ENCODE assay signal across 14 cellular contexts in the genomic region with DNA sequence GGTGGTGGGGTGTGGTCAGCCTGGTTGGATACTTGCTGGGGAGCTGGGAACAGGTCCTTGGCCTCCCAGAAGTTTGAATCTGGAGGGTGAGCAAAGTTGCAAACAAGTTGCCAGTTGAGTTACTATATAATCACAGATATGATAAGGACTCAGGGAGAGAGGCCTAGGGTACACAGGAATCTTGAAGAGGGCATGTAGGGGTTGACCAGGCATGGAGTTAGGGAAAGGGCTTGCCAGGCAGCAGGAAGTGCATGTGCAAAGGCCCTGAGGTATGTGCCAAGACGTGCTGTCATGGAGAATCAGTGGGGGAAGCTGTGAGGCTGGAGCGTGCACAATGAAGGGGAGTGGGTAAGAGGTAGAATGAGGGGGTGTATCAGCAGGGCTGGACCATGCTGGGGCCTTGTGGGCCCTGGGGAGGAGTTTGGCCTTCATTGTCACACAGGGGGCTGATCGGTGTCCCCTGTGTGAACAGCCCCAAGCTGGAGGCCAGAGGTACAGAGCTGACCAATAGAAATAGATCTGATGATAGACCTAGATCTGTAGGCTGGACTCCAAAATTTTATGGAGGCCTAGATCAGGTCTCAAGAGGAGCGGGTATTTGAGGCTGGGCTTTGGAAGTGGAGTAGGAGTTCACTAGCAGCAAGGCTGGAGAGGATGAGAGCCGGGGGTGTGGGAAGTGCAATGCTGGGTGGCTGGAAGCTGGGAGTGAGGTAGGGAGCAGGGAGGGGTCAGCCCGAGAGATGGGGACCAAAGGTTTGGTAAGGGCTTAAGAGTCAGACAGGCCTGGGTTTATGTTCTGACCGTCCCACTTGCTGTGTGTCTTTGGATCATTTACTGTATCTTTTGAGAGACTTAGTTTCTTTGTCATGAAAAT. TPM values are rescaled to one million over a fixed set of nuclear protein-coding genes. Genes with fewer than 3 reads are reported as not detected.
DNase-seq lines count a peak whose midpoint lies in the region; ATAC-seq, FAIRE-seq and TF ChIP-seq lines count a peak whose summit lies in the region.
"Had no signal": no experiment of that assay in that cellular context is flagged by ENCODE, and none has a peak within 500 bp of the region (broad histone marks: within the 10 kb centered on the region; RNA-seq: fewer than 3 reads in every experiment).

No MANE protein-coding gene starts in this region.

- WGBS in small intestine, 3 donors: 71 to 86% (median 84%) methylated on average over 7 of the region's 7 CpGs

- H3K9me3 ChIP-seq in CD4-positive, alpha-beta T cell (ENCODE audit: control insufficient read depth, low read length): no peaks in the 10 kb centered on the region
- H3K9me3 ChIP-seq in Karpas-422 (ENCODE audit: low read length): no peaks in the 10 kb centered on the region
- H3K9me3 ChIP-seq in small intestine (ENCODE audit: control insufficient read depth, low read depth): no peaks in the 10 kb centered on the region

- no peak for ATAC-seq in CD4-positive, alpha-beta T cell (ENCODE audit: poor library complexity)
- no peak for ATAC-seq in GM18873 (IDR thresholded peaks at IDR 0.05; ENCODE audit: low FRiP score, unreplicated experiment)
- no peak for ATAC-seq in HG03039 (IDR thresholded peaks at IDR 0.05; ENCODE audit: unreplicated experiment)

- H3K36me3 ChIP-seq in Karpas-422 (ENCODE audit: insufficient read depth, low read length): 0 out of 2 replicates have a peak, but pooled peaks cover 10% of the 10 kb centered on the region
- H3K36me3 ChIP-seq in small intestine (ENCODE audit: control insufficient read depth in 2 of 2, insufficient read depth in 2 of 2, low read length in 2 of 2): no peaks in the 10 kb centered on the region

- H3K27me3 ChIP-seq in CD4-positive, alpha-beta T cell (ENCODE audit: control insufficient read depth, insufficient read depth, low read length): no peaks in the 10 kb centered on the region
- no peaks in the 10 kb centered on the region for H3K27me3 ChIP-seq in Karpas-422 (ENCODE audit: low read length)
- H3K27me3 ChIP-seq in small intestine (ENCODE audit: control insufficient read depth in 2 of 2, insufficient read depth in 2 of 2, low read length in 2 of 2): no peaks in the 10 kb centered on the region

- H3K4me1 ChIP-seq in Karpas-422 (ENCODE audit: low read length): peaks cover 70% of the 10 kb centered on the region
- peaks cover 3 to 5% of the 10 kb centered on the region in 2 donors for H3K4me1 ChIP-seq in small intestine (ENCODE audit: control insufficient read depth in 2 of 2, insufficient read depth in 1 of 2, low read depth in 1 of 2, low read length in 1 of 2)

- no peak overlapping the region for H3K27ac ChIP-seq in CD4-positive, alpha-beta T cell (ENCODE audit: low read depth, low read length)
- peak overlapping the region; percentile 87 for H3K27ac ChIP-seq in Karpas-422 (ENCODE audit: low read length)
- peak overlapping the region; percentile 64 to 70 for H3K27ac ChIP-seq in small intestine (ENCODE audit: low read depth in 1 of 2, low read length in 1 of 2)

- H3K9me3 Mint-ChIP-seq in CD4-positive, alpha-beta T cell: no peaks in the 10 kb centered on the region
- H3K9me3 Mint-ChIP-seq in endothelial cell (ENCODE audit: unreplicated experiment): no peaks in the 10 kb centered on the region
- H3K9me3 Mint-ChIP-seq: CD4-positive, CD25-positive, alpha-beta regulatory T cell had no signal

- intact Hi-C loops in CD4-positive, alpha-beta T cell (cut with DNase I, micrococcal nuclease): loop anchor here in 1 of 2 experiments (5.0 kb wide), 1 partner anchor 57 kb away; no protein-coding TSS in a partner anchor

- in situ Hi-C loops in ACHN (cut with HindIII; ENCODE audit: low pct_ligation_motif_present, low pct_unique_long_range_greater_than_20kb, low sequenced_read_pairs): no loop called here

- peaks cover 72% of the 10 kb centered on the region for H3K79me2 ChIP-seq in Karpas-422 (ENCODE audit: low read length)

- no peak overlapping the region for H3K9ac ChIP-seq in Karpas-422 (ENCODE audit: low read length)

- no peak overlapping the region for H2AFZ ChIP-seq in Karpas-422 (ENCODE audit: low read length)

- FAIRE-seq in small intestine (lab: Jason Lieb, UNC): no peak
- FAIRE-seq: TTC549 had no signal

- H3K27me3 Mint-ChIP-seq in CD4-positive, alpha-beta T cell: no peaks in the 10 kb centered on the region
- peaks cover 8% of the 10 kb centered on the region for H3K27me3 Mint-ChIP-seq in endothelial cell (ENCODE audit: unreplicated experiment)

- H3K27ac Mint-ChIP-seq in CD4-positive, alpha-beta T cell: no peak overlapping the region
- H3K27ac Mint-ChIP-seq in endothelial cell (ENCODE audit: unreplicated experiment): peak overlapping the region; percentile 79

- TF ChIP-seq CTCF in CD4-positive, alpha-beta T cell (IDR thresholded peaks at IDR 0.05): no peak
- TF ChIP-seq CTCF in endothelial cell (IDR thresholded peaks at IDR 0.05; ENCODE audit: unreplicated experiment): no peak

- no peak for DNase-seq in CD4-positive, alpha-beta T cell
- DNase-seq in Karpas-422 (no peak), endothelial cell (ENCODE audit: low spot score) (no peak), small intestine (peak; percentile 59), HK-2 (ENCODE audit: unreplicated experiment) (no peak), ACHN (no peak)
- DNase-seq: amniotic stem cell; CD4-positive, CD25-positive, alpha-beta regulatory T cell; effector memory CD4-positive, alpha-beta T cell; NCI-H1048; NCI-H446 treated with DMSO at 0.1 percent for 48 hours had no signal

- H3K4me1 Mint-ChIP-seq in CD4-positive, alpha-beta T cell (ENCODE audit: low read depth): peaks cover 21% of the 10 kb centered on the region
- peaks cover 52% of the 10 kb centered on the region for H3K4me1 Mint-ChIP-seq in endothelial cell (ENCODE audit: unreplicated experiment)

- H3K4me3 ChIP-seq in Karpas-422 (ENCODE audit: low read length) (no peak overlapping the region), small intestine (ENCODE audit: low read depth in 1 of 2, low read length in 2 of 2) (no peak overlapping the region)

- peak overlapping the region; percentile 57 for H3K4me3 Mint-ChIP-seq in CD4-positive, alpha-beta T cell
- H3K4me3 Mint-ChIP-seq in endothelial cell (ENCODE audit: unreplicated experiment): peak overlapping the region; percentile 85

- CTCF ChIA-PET in CD4-positive, alpha-beta T cell (lab: Charles Lee): no interaction called here

- no peaks in the 10 kb centered on the region for H3K36me3 Mint-ChIP-seq in CD4-positive, alpha-beta T cell (ENCODE audit: low read depth)
- peaks cover 24% of the 10 kb centered on the region for H3K36me3 Mint-ChIP-seq in endothelial cell (ENCODE audit: low read depth, unreplicated experiment)
- H3K36me3 Mint-ChIP-seq: CD4-positive, CD25-positive, alpha-beta regulatory T cell had no signal

- POLR2A ChIA-PET in CD4-positive, alpha-beta T cell (lab: Charles Lee): no interaction called here

- H4K20me1 ChIP-seq in Karpas-422 (ENCODE audit: insufficient read depth, low read depth, low read length): peaks cover 19% of the 10 kb centered on the region

- no peaks in the 10 kb centered on the region for H3K9me2 ChIP-seq in Karpas-422 (replicated peaks; ENCODE audit: insufficient read depth, low read length)

- no peak overlapping the region for H3K4me2 ChIP-seq in Karpas-422 (ENCODE audit: low read depth, low read length, poor library complexity, severe bottlenecking)

RNA-seq across cellular contexts. Expression of gene SRC, which starts 2.9 kb away (rescaled TPM):
- 1 to 10 TPM; 2.5 to 3.1 TPM for total RNA-seq in CD4-positive, alpha-beta T cell
- 39.9 and 41.5 TPM in 2 replicates for total RNA-seq in Karpas-422 (2014; rRNA removed; shearing (Covaris generic); ENCODE audit: low replicate concordance)
- 60.8 TPM for total RNA-seq in endothelial cell (ENCODE audit: unreplicated experiment)
- polyA plus RNA-seq in small intestine: 100 to 1,000 TPM in 1 of 3 donors, 10 to 100 TPM in 2; 70.8 to 107 (median 83.6) TPM

RNA-seq across cellular contexts. Expression of gene MANBAL, which starts 59.4 kb away (rescaled TPM):
- 1 to 10 TPM; 3.5 to 4.2 TPM for total RNA-seq in CD4-positive, alpha-beta T cell
- total RNA-seq in Karpas-422 (2014; rRNA removed; shearing (Covaris generic); ENCODE audit: low replicate concordance): 7.7 and 8.5 TPM in 2 replicates
- total RNA-seq in endothelial cell (ENCODE audit: unreplicated experiment): 35.6 TPM
- polyA plus RNA-seq in small intestine: 10 to 100 TPM; 49.2 to 70.0 (median 50.3) TPM

Comparison
In these comparisons a context has a peak if more than half of its experiments do, and no peak if none do; other contexts are left out.
1. RNA of gene SRC, which starts 2.9 kb away (total RNA-seq): 60.8 TPM in endothelial cell (single experiment) and 39.9 to 41.5 TPM in Karpas-422; 2.5 to 3.1 TPM in CD4-positive, alpha-beta T cell; every median in the first group is over 10 times any median in the second.